ENCODE assay signal across 19 cellular contexts in the genomic region with DNA sequence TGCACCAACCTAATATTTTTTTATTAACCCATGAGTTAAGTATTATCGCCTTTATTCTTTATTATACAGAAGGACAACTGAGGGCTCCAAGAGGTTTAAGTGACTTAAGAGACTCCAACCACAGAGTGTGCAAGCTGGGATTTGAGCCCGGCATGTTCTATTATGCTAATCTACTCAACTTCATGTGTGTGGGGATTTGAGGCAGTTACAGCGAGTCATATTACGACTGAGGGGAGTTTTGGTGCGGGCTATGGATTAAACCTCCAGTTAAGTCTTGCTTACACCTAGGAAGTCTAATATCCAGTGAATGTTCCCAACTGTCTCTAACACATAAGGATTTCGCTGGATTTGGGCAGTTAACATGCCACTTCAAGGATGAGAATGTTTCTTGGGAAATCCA.
"Had no signal": no experiment of that assay in that cellular context is flagged by ENCODE, and none has a peak within 500 bp of the region (broad histone marks: within the 10 kb centered on the region; RNA-seq: fewer than 3 reads in every experiment).

No MANE protein-coding gene starts in this region.

- H3K27me3 ChIP-seq: brain microvascular endothelial cell, left lung, tibial artery had no signal

- H3K4me1 ChIP-seq: left lung, tibial artery had no signal

- DNase-seq: activated B cell treated with CpG ODN at 0.5 μM for 24 hours; activated CD4-positive, alpha-beta memory T cell treated with anti-CD3 and anti-CD28 coated beads for 36 hours; activated CD4-positive, alpha-beta T cell treated with anti-CD3 and anti-CD28 coated beads for 4 hours; activated CD8-positive, alpha-beta memory T cell treated with anti-CD3 and anti-CD28 coated beads, Interleukin-2, amount 10 ng/mL, durations not matched to agents 7 days and 5 days; activated naive CD4-positive, alpha-beta T cell treated with anti-CD3 and anti-CD28 coated beads for 36 hours; brain microvascular endothelial cell; central memory CD4-positive, alpha-beta T cell; foreskin melanocyte; head of caudate nucleus; kidney; left lung; midbrain; nephron progenitor cell; nucleus accumbens; retina; stimulated activated CD4-positive, alpha-beta T cell treated with anti-CD3 and anti-CD28 coated beads, Interleukin-2, amount 100 ng/mL, for 24 hours; stimulated activated naive CD8-positive, alpha-beta T cell treated with anti-CD3 and anti-CD28 coated beads, Interleukin-15, Interleukin-2, amounts not matched to agents 100 U/mL and 50 U/mL, for 24 hours; substantia nigra; tibial artery had no signal

- ATAC-seq: activated CD8-positive, alpha-beta memory T cell treated with anti-CD3 and anti-CD28 coated beads, Interleukin-2, amount 10 ng/mL, durations not matched to agents 7 days and 5 days; stimulated activated naive CD8-positive, alpha-beta T cell treated with anti-CD3 and anti-CD28 coated beads, Interleukin-15, Interleukin-2, amounts not matched to agents 100 U/mL and 50 U/mL, for 24 hours had no signal

- H3K4me3 ChIP-seq: left lung, tibial artery had no signal

- H3K36me3 ChIP-seq: brain microvascular endothelial cell, left lung, tibial artery had no signal

- H3K9me3 ChIP-seq: left lung, tibial artery had no signal

- H3K27ac ChIP-seq: brain microvascular endothelial cell, left lung, tibial artery had no signal
